ENCODE assay signal across 15 cellular contexts in genomic region chr12:123111498-123112165, GRCh38. TPM values are rescaled to one million over a fixed set of nuclear protein-coding genes. Genes with fewer than 3 reads are reported as not detected.
A peak's percentile ranks its signal among the peaks of the same experiment; 100 is the strongest.
DNase-seq lines count a peak whose midpoint lies in the region; ATAC-seq, FAIRE-seq and TF ChIP-seq lines count a peak whose summit lies in the region.
"Had no signal": no experiment of that assay in that cellular context is flagged by ENCODE, and none has a peak within 500 bp of the region (broad histone marks: within the 10 kb centered on the region; RNA-seq: fewer than 3 reads in every experiment).

No MANE protein-coding gene starts in this region.

- no peak overlapping the region for H3K14ac ChIP-seq in H9 (ENCODE audit: insufficient read depth, low read length)

- TF ChIP-seq POLR2A in HepG2 (IDR thresholded peaks at IDR 0.05; ENCODE audit: insufficient read depth in 1 of 2, low read depth in 2 of 2, low read length in 2 of 2) (no peak), breast epithelium (IDR thresholded peaks at IDR 0.05) (no peak)

- WGBS in HepG2 (ENCODE audit: low lambda C conversion rate), result 93% methylated on average over 13 of the region's 19 CpGs
- no CpG with 5 or more reads among the region's 19 CpGs for WGBS in H9 (ENCODE audit: extremely low coverage, insufficient read length, low lambda C conversion rate)

- H3T11ph ChIP-seq in H9 (ENCODE audit: low read length), result no peak overlapping the region

- no peak overlapping the region for H3K4ac ChIP-seq in H9 (ENCODE audit: low read depth, low read length)

- ATAC-seq in HepG2, result no peak

- POLR2A ChIA-PET in HepG2 (lab: Yijun Ruan, JAX), result no interaction called here

- BruUV-seq in HepG2 (replicated peaks; lab: Mats Ljungman, UMichigan), result no TSS peak

- no peaks in the 10 kb centered on the region for H3K9me3 ChIP-seq in BLaER1 treated with 17β-estradiol and CSF1 and Interleukin-3, amounts not matched to agents 10 nM and 100 nM (replicated peaks in 1 of 11)
- H3K9me3 ChIP-seq in HepG2 (ENCODE audit: low read length) (no peaks in the 10 kb centered on the region), breast epithelium (no peaks in the 10 kb centered on the region), H9 (ENCODE audit: control insufficient read depth, low read depth, low read length) (no peaks in the 10 kb centered on the region)
- H3K9me3 ChIP-seq: BE2C, esophagus muscularis mucosa had no signal

- in situ Hi-C loops in HepG2 (cut with HindIII; ENCODE audit: extremely low pct_ligation_motif_present, low pct_unique_long_range_greater_than_20kb), result no loop called here

- TF ChIP-seq RAD21 in HepG2 (CRISPR knock-in tag; IDR thresholded peaks at IDR 0.05), result no peak

- H3K4me1 ChIP-seq in BLaER1 treated with 17β-estradiol and CSF1 and Interleukin-3, amounts not matched to agents 10 nM and 100 nM, result peaks cover 71 to 100% (median 92%) of the 10 kb centered on the region in 10 experiments
- peaks cover 30% of the 10 kb centered on the region for H3K4me1 ChIP-seq in HepG2 (ENCODE audit: insufficient read depth, low read length)
- no peaks in the 10 kb centered on the region for H3K4me1 ChIP-seq in breast epithelium
- peaks cover 9% of the 10 kb centered on the region; the same call in 1 of the 2 replicates for H3K4me1 ChIP-seq in H9 (ENCODE audit: insufficient read depth, low read length)
- H3K4me1 ChIP-seq: BE2C had no signal

- no peaks in the 10 kb centered on the region for H3K79me1 ChIP-seq in H9 (ENCODE audit: insufficient read depth, low read depth, low read length, poor library complexity, severe bottlenecking)

- peaks cover 0 to 7% (median 0%) of the 10 kb centered on the region in 11 experiments; a peak in 3 of 22 replicates for H4K20me1 ChIP-seq in BLaER1 treated with 17β-estradiol and CSF1 and Interleukin-3, amounts not matched to agents 10 nM and 100 nM
- H4K20me1 ChIP-seq in HepG2 (ENCODE audit: insufficient read depth, low read length) (no peaks in the 10 kb centered on the region), H9 (ENCODE audit: control insufficient read depth, insufficient read depth, insufficient read length) (no peaks in the 10 kb centered on the region)

- peak overlapping the region; percentile 35 to 95 (median 91) for H3K4me2 ChIP-seq in BLaER1 treated with 17β-estradiol and CSF1 and Interleukin-3, amounts not matched to agents 10 nM and 100 nM
- H3K4me2 ChIP-seq in HepG2 (ENCODE audit: low read depth, low read length) (no peak overlapping the region), H9 (ENCODE audit: insufficient read depth, insufficient read length, low read length) (no peak overlapping the region)

- H3K18ac ChIP-seq in H9 (ENCODE audit: insufficient read length, low read depth, low read length), result no peak overlapping the region

- H3K27ac Mint-ChIP-seq in osteocyte (ENCODE audit: unreplicated experiment), result peak overlapping the region; percentile 84
- H3K27ac Mint-ChIP-seq in H9, result no peak overlapping the region

- H3K4me1 Mint-ChIP-seq in osteocyte (ENCODE audit: unreplicated experiment), result peaks cover 64% of the 10 kb centered on the region
- H3K4me1 Mint-ChIP-seq in H9, result peaks cover 24 to 31% of the 10 kb centered on the region in 2 experiments

- H2BK15ac ChIP-seq in H9 (ENCODE audit: low read depth, low read length), result no peak overlapping the region

- H3K4me3 Mint-ChIP-seq in osteocyte (ENCODE audit: unreplicated experiment) (no peak overlapping the region), H9 (no peak overlapping the region)

- peaks cover 0 to 19% (median 10%) of the 10 kb centered on the region in 11 experiments; a peak in 9 of 22 replicates for H3K27me3 ChIP-seq in BLaER1 treated with 17β-estradiol and CSF1 and Interleukin-3, amounts not matched to agents 10 nM and 100 nM
- H3K27me3 ChIP-seq in HepG2 (ENCODE audit: control insufficient read depth in 1 of 2, insufficient read depth in 2 of 2, low read length in 2 of 2), result no peaks in the 10 kb centered on the region
- no peaks in the 10 kb centered on the region for H3K27me3 ChIP-seq in breast epithelium
- no peaks in the 10 kb centered on the region for H3K27me3 ChIP-seq in H9 (ENCODE audit: insufficient read depth, low read length)
- H3K27me3 ChIP-seq: BE2C, esophagus muscularis mucosa had no signal

- no peak overlapping the region for H4K91ac ChIP-seq in H9 (ENCODE audit: insufficient read length, low read depth, low read length)

- H3K23me2 ChIP-seq in H9 (ENCODE audit: insufficient read length, low read depth, low read length, poor library complexity, severe bottlenecking), result no peaks in the 10 kb centered on the region

- intact Hi-C loops in HepG2 (cut with micrococcal nuclease; ENCODE audit: unreplicated experiment) (no loop called here), breast epithelium (cut with DNase I; ENCODE audit: low total_unique reads) (no loop called here)

- TF ChIP-seq CTCF in osteocyte (IDR thresholded peaks at IDR 0.05) (no peak), HepG2 (CRISPR knock-in tag; IDR thresholded peaks at IDR 0.05) (no peak), breast epithelium (IDR thresholded peaks at IDR 0.05) (no peak), H9 (conservative IDR thresholded peaks at IDR 0.05) (no peak)

- H3K27me3 Mint-ChIP-seq in osteocyte (ENCODE audit: unreplicated experiment) (no peaks in the 10 kb centered on the region), H9 (ENCODE audit: low read depth) (peaks cover 52% of the 10 kb centered on the region)

- H4K5ac ChIP-seq in H9 (ENCODE audit: insufficient read length, low read depth, low read length), result no peak overlapping the region

- H3K36me3 Mint-ChIP-seq in osteocyte (ENCODE audit: unreplicated experiment) (peaks cover 3% of the 10 kb centered on the region), H9 (ENCODE audit: insufficient read depth in 1 of 3, low read depth in 3 of 3) (no peaks in the 10 kb centered on the region)

- no peak overlapping the region for H2BK12ac ChIP-seq in H9 (ENCODE audit: insufficient read length, low read depth, low read length)

- no peak overlapping the region for H3K23ac ChIP-seq in H9 (ENCODE audit: insufficient read length, low read depth, low read length)

- H2BK120ac ChIP-seq in H9 (ENCODE audit: low read depth, low read length, poor library complexity, severe bottlenecking), result no peak overlapping the region

- no peak overlapping the region for H3K9ac ChIP-seq in BLaER1 treated with 17β-estradiol and CSF1 and Interleukin-3, amounts not matched to agents 10 nM and 100 nM
- H3K9ac ChIP-seq in HepG2 (ENCODE audit: insufficient read depth, low read depth, low read length), result no peak overlapping the region
- no peak overlapping the region for H3K9ac ChIP-seq in H9 (ENCODE audit: extremely low read depth, insufficient read length, low read length)

- no peak overlapping the region for H2BK20ac ChIP-seq in H9 (ENCODE audit: low read depth, low read length, poor library complexity, severe bottlenecking)

- H3K36me3 ChIP-seq in BLaER1 treated with 17β-estradiol and CSF1 and Interleukin-3, amounts not matched to agents 10 nM and 100 nM, result peaks cover 0 to 21% (median 3%) of the 10 kb centered on the region in 11 experiments; a peak in 4 of 22 replicates
- H3K36me3 ChIP-seq in HepG2 (replicated peaks in 1 of 2; ENCODE audit: control insufficient read depth in 1 of 2, insufficient read depth in 2 of 2, low read length in 2 of 2) (peaks cover 6 to 22% of the 10 kb centered on the region in 2 experiments), breast epithelium (no peaks in the 10 kb centered on the region)
- H3K36me3 ChIP-seq: BE2C had no signal

- peak; percentile 88 for DNase-seq in RPMI7951 (ENCODE audit: low read depth)
- DNase-seq in osteocyte (ENCODE audit: extremely low spot score, unreplicated experiment), result no peak
- DNase-seq in HepG2 (ENCODE audit: low spot score), result no peak
- DNase-seq in foreskin melanocyte, result no peak
- DNase-seq in breast epithelium (ENCODE audit: low spot score in 2 of 2), result no peak
- DNase-seq in H9, result no peak
- DNase-seq: activated T-cell treated with anti-CD3 and anti-CD28 coated beads for 4 hours, BE2C, NCI-H1048, NCI-H345 had no signal

- no peak overlapping the region for H2BK5ac ChIP-seq in H9 (ENCODE audit: insufficient read length, low read length)

- TF ChIP-seq EP300 in HepG2 (IDR thresholded peaks at IDR 0.05; ENCODE audit: low read depth in 2 of 2, low read length in 2 of 2), result no peak
- TF ChIP-seq EP300 in HepG2 (CRISPR knock-in tag; IDR thresholded peaks at IDR 0.05; ENCODE audit: borderline replicate concordance), result no peak

- H3K4me3 ChIP-seq in BLaER1 treated with 17β-estradiol and CSF1 and Interleukin-3, amounts not matched to agents 10 nM and 100 nM, result no peak overlapping the region
- H3K4me3 ChIP-seq in HepG2 (replicated peaks in 1 of 3; ENCODE audit: insufficient read depth in 1 of 3, low read depth in 2 of 3, low read length in 3 of 3) (no peak overlapping the region), breast epithelium (no peak overlapping the region)
- H3K4me3 ChIP-seq: esophagus muscularis mucosa had no signal

- H3K79me2 ChIP-seq in HepG2 (ENCODE audit: insufficient read depth, low read length) (peaks cover 5% of the 10 kb centered on the region), H9 (ENCODE audit: insufficient read depth, low read length) (no peaks in the 10 kb centered on the region)

- no peak overlapping the region for H4K8ac ChIP-seq in H9 (replicated peaks; ENCODE audit: insufficient read length, low read depth, low read length)

- H3K27ac ChIP-seq in BLaER1 treated with 17β-estradiol and CSF1 and Interleukin-3, amounts not matched to agents 10 nM and 100 nM, result no peak overlapping the region
- H3K27ac ChIP-seq in cingulate gyrus (ENCODE audit: low read depth, low read length), result peak overlapping the region; percentile 90
- H3K27ac ChIP-seq in HepG2 (ENCODE audit: extremely low read length, insufficient read depth, low read length), result no peak overlapping the region
- H3K27ac ChIP-seq in breast epithelium, result no peak overlapping the region
- H3K27ac ChIP-seq in H9 (ENCODE audit: insufficient read length, low read depth, low read length), result no peak overlapping the region
- H3K27ac ChIP-seq: RWPE1 had no signal

- H2AFZ ChIP-seq in HepG2 (ENCODE audit: low read length) (no peak overlapping the region), H9 (ENCODE audit: low read length) (no peak overlapping the region)

- no peak for FAIRE-seq in HepG2 (lab: Jason Lieb, UNC)
- FAIRE-seq: G401.6 had no signal

- H3K56ac ChIP-seq in H9 (ENCODE audit: insufficient read length, low read depth, low read length), result no peak overlapping the region

- CTCF ChIA-PET in HepG2 (lab: Yijun Ruan, JAX; ENCODE audit: low intra/inter-chr PET ratio, low total read pairs), result no interaction called here

- no peaks in the 10 kb centered on the region for H3K9me3 Mint-ChIP-seq in osteocyte (ENCODE audit: unreplicated experiment)
- H3K9me3 Mint-ChIP-seq in H9, result no peaks in the 10 kb centered on the region

- H2AK5ac ChIP-seq in H9 (ENCODE audit: insufficient read length, low read length), result no peak overlapping the region

RNA-seq across cellular contexts. Expression of gene PITPNM2, which starts 39.3 kb away (rescaled TPM):
- 2.6 and 2.8 TPM in 2 replicates for total RNA-seq in RPMI7951 (2014; rRNA removed; shearing (Covaris generic))
- total RNA-seq in osteocyte (10.1 and 11.0 TPM in 2 replicates), HepG2 (2016; rRNA removed; fragmentation: Illumina TruSeq; extraction: Trizol) (4.2 and 4.7 TPM in 2 replicates), breast epithelium (1 to 10 TPM; 2.3 to 7.5 (median 2.4) TPM), H9 (2021) (1.2 and 1.8 TPM in 2 replicates)
- total RNA-seq in HepG2 (2016; cell fraction: cytosol; rRNA removed; fragmentation: Illumina TruSeq; extraction: Trizol; ENCODE audit: low read depth), result 2.8 and 3.0 TPM in 2 replicates
- total RNA-seq in HepG2 (2016; cell fraction: insoluble cytoplasmic fraction; rRNA removed; fragmentation: Illumina TruSeq; extraction: Trizol), result 4.4 and 4.6 TPM in 2 replicates
- total RNA-seq in HepG2 (2016; cell fraction: membrane; rRNA removed; fragmentation: Illumina TruSeq; extraction: Trizol), result 4.6 and 5.9 TPM in 2 replicates
- 8.8 and 10.6 TPM in 2 replicates for total RNA-seq in HepG2 (2016; cell fraction: nucleus; rRNA removed; fragmentation: Illumina TruSeq; extraction: Trizol)
- polyA plus RNA-seq in HepG2 (2011; rRNA removed), result 5.3 TPM in 2 replicates
- 1.9 and 2.8 TPM in 2 replicates for polyA plus RNA-seq in HepG2 (2011; cell fraction: cytosol; rRNA removed)
- polyA plus RNA-seq in HepG2 (2011; cell fraction: nucleus; rRNA removed), result 29.2 and 36.9 TPM in 2 replicates
- 4.9 and 8.6 TPM in 2 replicates for polyA plus RNA-seq in HepG2 (2012)
- polyA plus RNA-seq in HepG2 (2016; cell fraction: cytosol; fragmentation: Illumina TruSeq; extraction: Trizol; ENCODE audit: low read depth), result 2.0 and 2.7 TPM in 2 replicates
- 4.0 and 5.3 TPM in 2 replicates for polyA plus RNA-seq in HepG2 (2016; cell fraction: insoluble cytoplasmic fraction; fragmentation: Illumina TruSeq; extraction: Trizol; ENCODE audit: low read depth)
- 3.2 and 3.3 TPM in 2 replicates for polyA plus RNA-seq in HepG2 (2016; cell fraction: membrane; fragmentation: Illumina TruSeq; extraction: Trizol; ENCODE audit: low read depth)
- polyA plus RNA-seq in HepG2 (2016; cell fraction: nucleus; fragmentation: Illumina TruSeq; extraction: Trizol; ENCODE audit: insufficient read depth, low read depth), result 22.7 and 28.3 TPM in 2 replicates
- polyA minus RNA-seq in HepG2 (2011; rRNA and poly(A)+ RNA removed; ENCODE audit: low replicate concordance), result 9.4 and 13.8 TPM in 2 replicates
- 4.8 and 6.2 TPM in 2 replicates for polyA minus RNA-seq in HepG2 (2011; cell fraction: cytosol; rRNA and poly(A)+ RNA removed)
- polyA minus RNA-seq in HepG2 (2011; cell fraction: nucleus; rRNA and poly(A)+ RNA removed), result 17.6 and 22.1 TPM in 2 replicates

Comparison
In these comparisons a context has a peak if more than half of its experiments do, and no peak if none do; other contexts are left out.
1. H3K4me2 ChIP-seq: peak in BLaER1 treated with 17β-estradiol and CSF1 and Interleukin-3, amounts not matched to agents 10 nM and 100 nM (11 of 11); none in HepG2 (single experiment) and H9 (single experiment).